13 cellular contexts compared by ENCODE assay signal in genomic region chr7:25795824-25796235, GRCh38.
A peak's percentile ranks its signal among the peaks of the same experiment; 100 is the strongest.
DNase-seq lines count a peak whose midpoint lies in the region; ATAC-seq and TF ChIP-seq lines count a peak whose summit lies in the region.
"Had no signal": no experiment of that assay in that cellular context is flagged by ENCODE, and none has a peak within 500 bp of the region (broad histone marks: within the 10 kb centered on the region; RNA-seq: fewer than 3 reads in every experiment).

No MANE protein-coding gene starts in this region.

- no peak for ATAC-seq in GM23338
- peak; percentile 64 for ATAC-seq in left ventricle myocardium superior
- no peak for ATAC-seq in HG03039 (IDR thresholded peaks at IDR 0.05; ENCODE audit: unreplicated experiment)

- H3K79me2 ChIP-seq in GM23338 (replicated peaks; ENCODE audit: insufficient read depth) = no peaks in the 10 kb centered on the region

- TF ChIP-seq EP300 in suprapubic skin (IDR thresholded peaks at IDR 0.05) = peak; percentile 71

- H3K4me3 Mint-ChIP-seq in GM23338 = no peak overlapping the region
- H3K4me3 Mint-ChIP-seq: nephron had no signal

- peaks cover 5% of the 10 kb centered on the region; the same call in 2 of the 3 replicates for H3K4me1 Mint-ChIP-seq in GM23338
- H3K4me1 Mint-ChIP-seq: nephron had no signal

- intact Hi-C loops in left ventricle myocardium superior (cut with micrococcal nuclease) = no loop called here
- intact Hi-C loops in lower leg skin (cut with DNase I; ENCODE audit: low total_unique reads) = no loop called here

- H4K20me1 ChIP-seq in GM23338 (replicated peaks; ENCODE audit: insufficient read depth) = no peaks in the 10 kb centered on the region

- H3K4me3 ChIP-seq in GM23338 (no peak overlapping the region), suprapubic skin (no peak overlapping the region), lower leg skin (ENCODE audit: low read depth, poor library complexity, severe bottlenecking) (no peak overlapping the region)

- H3K27ac ChIP-seq in GM23338 (ENCODE audit: low read depth) (no peak overlapping the region), suprapubic skin (no peak overlapping the region)
- H3K27ac ChIP-seq: VCaP had no signal

- no peaks in the 10 kb centered on the region for H3K9me3 Mint-ChIP-seq in GM23338

- peak overlapping the region; percentile 56; the same call in 1 of the 2 replicates for H2AFZ ChIP-seq in GM23338

- no CpG with 5 or more reads among the region's 2 CpGs for WGBS in suprapubic skin
- 34 to 57% methylated on average over 2 of the region's 2 CpGs for WGBS in lower leg skin, 2 donors

- no peaks in the 10 kb centered on the region for H3K27me3 ChIP-seq in GM23338 (ENCODE audit: insufficient read depth)
- H3K27me3 ChIP-seq in suprapubic skin = no peaks in the 10 kb centered on the region

- H3K9me2 ChIP-seq in GM23338 (ENCODE audit: insufficient read depth) = no peaks in the 10 kb centered on the region; the same call in 1 of the 2 replicates

- H3K9me3 ChIP-seq in suprapubic skin = no peaks in the 10 kb centered on the region

- H3K4me1 ChIP-seq in GM23338 (ENCODE audit: insufficient read depth) (no peaks in the 10 kb centered on the region), suprapubic skin (peaks cover 5% of the 10 kb centered on the region)

- H3K4me2 ChIP-seq in GM23338 = no peak overlapping the region

- DNase-seq in GM23338 (ENCODE audit: low spot score) = no peak
- peak; percentile 35 for DNase-seq in amniotic stem cell (lab: John Stamatoyannopoulos, UW)
- DNase-seq in left ventricle myocardium superior = no peak
- no peak for DNase-seq in suprapubic skin (ENCODE audit: low spot score in 2 of 2)
- DNase-seq in RPMI8226 = no peak
- no peak for DNase-seq in lower leg skin (ENCODE audit: low spot score in 2 of 2)
- no peak for DNase-seq in NCI-H345 (lab: John Stamatoyannopoulos, UW)
- DNase-seq: activated CD8-positive, alpha-beta memory T cell treated with anti-CD3 and anti-CD28 coated beads, Interleukin-2, amount 50 U/mL, for 48 hours; islet precursor cell; SHP77 treated with DMSO at 0.1 percent for 48 hours had no signal

- H3K27me3 Mint-ChIP-seq in GM23338 (ENCODE audit: insufficient read depth, low read depth, poor library complexity) = no peaks in the 10 kb centered on the region

- no peaks in the 10 kb centered on the region for H3K36me3 Mint-ChIP-seq in GM23338 (ENCODE audit: low read depth)

- TF ChIP-seq CTCF in GM23338 (conservative IDR thresholded peaks at IDR 0.05; ENCODE audit: low read depth in 2 of 2) (no peak), suprapubic skin (IDR thresholded peaks at IDR 0.05) (no peak), lower leg skin (IDR thresholded peaks at IDR 0.05) (no peak)

- no peaks in the 10 kb centered on the region for H3K36me3 ChIP-seq in GM23338 (ENCODE audit: insufficient read depth)
- H3K36me3 ChIP-seq in suprapubic skin = no peaks in the 10 kb centered on the region

- TF ChIP-seq POLR2A in suprapubic skin (IDR thresholded peaks at IDR 0.05) (no peak), lower leg skin (IDR thresholded peaks at IDR 0.05) (no peak)

- H3F3A ChIP-seq in GM23338 (replicated peaks; ENCODE audit: low read depth) = no peaks in the 10 kb centered on the region

- H3K27ac Mint-ChIP-seq in GM23338 = no peak overlapping the region

TF ChIP-seq in GM23338, 12 proteins besides CTCF, POLR2A, EP300 and RAD21 (continues in another document):
- TF ChIP-seq STAT1 (IDR thresholded peaks at IDR 0.05; ENCODE audit: unreplicated experiment) (no peak), ZNF331 (CRISPR knock-in tag; IDR thresholded peaks at IDR 0.05; ENCODE audit: low read depth) (no peak), EZH2 (IDR thresholded peaks at IDR 0.05; ENCODE audit: low read depth, unreplicated experiment) (no peak), NANOG (IDR thresholded peaks at IDR 0.05; ENCODE audit: borderline replicate concordance) (no peak), ETS1 (IDR thresholded peaks at IDR 0.05) (no peak), ZNF114 (CRISPR knock-in tag; IDR thresholded peaks at IDR 0.05) (no peak), POLR2AphosphoS5 (IDR thresholded peaks at IDR 0.05; ENCODE audit: low read depth) (no peak), CREB1 (CRISPR knock-in tag; IDR thresholded peaks at IDR 0.05; ENCODE audit: low read depth) (no peak)
- TF ChIP-seq, protein P1, sequence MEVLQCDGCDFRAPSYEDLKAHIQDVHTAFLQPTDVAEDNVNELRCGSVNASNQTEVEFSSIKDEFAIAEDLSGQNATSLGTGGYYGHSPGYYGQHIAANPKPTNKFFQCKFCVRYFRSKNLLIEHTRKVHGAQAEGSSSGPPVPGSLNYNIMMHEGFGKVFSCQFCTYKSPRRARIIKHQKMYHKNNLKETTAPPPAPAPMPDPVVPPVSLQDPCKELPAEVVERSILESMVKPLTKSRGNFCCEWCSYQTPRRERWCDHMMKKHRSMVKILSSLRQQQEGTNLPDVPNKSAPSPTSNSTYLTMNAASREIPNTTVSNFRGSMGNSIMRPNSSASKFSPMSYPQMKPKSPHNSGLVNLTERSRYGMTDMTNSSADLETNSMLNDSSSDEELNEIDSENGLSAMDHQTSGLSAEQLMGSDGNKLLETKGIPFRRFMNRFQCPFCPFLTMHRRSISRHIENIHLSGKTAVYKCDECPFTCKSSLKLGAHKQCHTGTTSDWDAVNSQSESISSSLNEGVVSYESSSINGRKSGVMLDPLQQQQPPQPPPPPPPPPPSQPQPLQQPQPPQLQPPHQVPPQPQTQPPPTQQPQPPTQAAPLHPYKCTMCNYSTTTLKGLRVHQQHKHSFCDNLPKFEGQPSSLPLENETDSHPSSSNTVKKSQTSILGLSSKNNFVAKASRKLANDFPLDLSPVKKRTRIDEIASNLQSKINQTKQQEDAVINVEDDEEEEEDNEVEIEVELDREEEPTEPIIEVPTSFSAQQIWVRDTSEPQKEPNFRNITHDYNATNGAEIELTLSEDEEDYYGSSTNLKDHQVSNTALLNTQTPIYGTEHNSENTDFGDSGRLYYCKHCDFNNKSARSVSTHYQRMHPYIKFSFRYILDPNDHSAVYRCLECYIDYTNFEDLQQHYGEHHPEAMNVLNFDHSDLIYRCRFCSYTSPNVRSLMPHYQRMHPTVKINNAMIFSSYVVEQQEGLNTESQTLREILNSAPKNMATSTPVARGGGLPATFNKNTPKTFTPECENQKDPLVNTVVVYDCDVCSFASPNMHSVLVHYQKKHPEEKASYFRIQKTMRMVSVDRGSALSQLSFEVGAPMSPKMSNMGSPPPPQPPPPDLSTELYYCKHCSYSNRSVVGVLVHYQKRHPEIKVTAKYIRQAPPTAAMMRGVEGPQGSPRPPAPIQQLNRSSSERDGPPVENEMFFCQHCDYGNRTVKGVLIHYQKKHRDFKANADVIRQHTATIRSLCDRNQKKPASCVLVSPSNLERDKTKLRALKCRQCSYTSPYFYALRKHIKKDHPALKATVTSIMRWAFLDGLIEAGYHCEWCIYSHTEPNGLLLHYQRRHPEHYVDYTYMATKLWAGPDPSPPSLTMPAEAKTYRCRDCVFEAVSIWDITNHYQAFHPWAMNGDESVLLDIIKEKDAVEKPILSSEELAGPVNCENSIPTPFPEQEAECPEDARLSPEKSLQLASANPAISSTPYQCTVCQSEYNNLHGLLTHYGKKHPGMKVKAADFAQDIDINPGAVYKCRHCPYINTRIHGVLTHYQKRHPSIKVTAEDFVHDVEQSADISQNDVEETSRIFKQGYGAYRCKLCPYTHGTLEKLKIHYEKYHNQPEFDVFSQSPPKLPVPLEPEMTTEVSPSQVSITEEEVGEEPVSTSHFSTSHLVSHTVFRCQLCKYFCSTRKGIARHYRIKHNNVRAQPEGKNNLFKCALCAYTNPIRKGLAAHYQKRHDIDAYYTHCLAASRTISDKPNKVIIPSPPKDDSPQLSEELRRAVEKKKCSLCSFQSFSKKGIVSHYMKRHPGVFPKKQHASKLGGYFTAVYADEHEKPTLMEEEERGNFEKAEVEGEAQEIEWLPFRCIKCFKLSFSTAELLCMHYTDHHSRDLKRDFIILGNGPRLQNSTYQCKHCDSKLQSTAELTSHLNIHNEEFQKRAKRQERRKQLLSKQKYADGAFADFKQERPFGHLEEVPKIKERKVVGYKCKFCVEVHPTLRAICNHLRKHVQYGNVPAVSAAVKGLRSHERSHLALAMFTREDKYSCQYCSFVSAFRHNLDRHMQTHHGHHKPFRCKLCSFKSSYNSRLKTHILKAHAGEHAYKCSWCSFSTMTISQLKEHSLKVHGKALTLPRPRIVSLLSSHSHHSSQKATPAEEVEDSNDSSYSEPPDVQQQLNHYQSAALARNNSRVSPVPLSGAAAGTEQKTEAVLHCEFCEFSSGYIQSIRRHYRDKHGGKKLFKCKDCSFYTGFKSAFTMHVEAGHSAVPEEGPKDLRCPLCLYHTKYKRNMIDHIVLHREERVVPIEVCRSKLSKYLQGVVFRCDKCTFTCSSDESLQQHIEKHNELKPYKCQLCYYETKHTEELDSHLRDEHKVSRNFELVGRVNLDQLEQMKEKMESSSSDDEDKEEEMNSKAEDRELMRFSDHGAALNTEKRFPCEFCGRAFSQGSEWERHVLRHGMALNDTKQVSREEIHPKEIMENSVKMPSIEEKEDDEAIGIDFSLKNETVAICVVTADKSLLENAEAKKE (CRISPR knock-in tag; IDR thresholded peaks at IDR 0.05) = no peak
